8 cellular contexts compared by ENCODE assay signal in genomic region chrX:68831405-68832100, GRCh38. TPM values are rescaled to one million over a fixed set of nuclear protein-coding genes. Genes with fewer than 3 reads are reported as not detected.
DNase-seq lines count a peak whose midpoint lies in the region; ATAC-seq, FAIRE-seq and TF ChIP-seq lines count a peak whose summit lies in the region.

No MANE protein-coding gene starts in this region.

- H3K36me3 Mint-ChIP-seq in naive thymus-derived CD8-positive, alpha-beta T cell = no peaks in the 10 kb centered on the region

- no peak overlapping the region for H4K5ac ChIP-seq in H1 (ENCODE audit: insufficient read length, low read depth, low read length)

- H2BK120ac ChIP-seq in H1 (replicated peaks; ENCODE audit: low read depth, low read length) = no peak overlapping the region

- no peak overlapping the region for H2BK12ac ChIP-seq in H1 (ENCODE audit: low read depth, low read length)

- no peaks in the 10 kb centered on the region for H3K9me3 ChIP-seq in BE2C
- H3K9me3 ChIP-seq in NT2/D1 (ENCODE audit: insufficient read depth, low read length) = no peaks in the 10 kb centered on the region
- no peaks in the 10 kb centered on the region; a peak in 1 of 4 replicates for H3K9me3 ChIP-seq in H1 (ENCODE audit: insufficient read depth in 2 of 2, low read depth in 1 of 2, low read length in 1 of 2)

- H2BK20ac ChIP-seq in H1 (ENCODE audit: low read length) = no peak overlapping the region

- no peaks in the 10 kb centered on the region for H3K9me3 Mint-ChIP-seq in naive thymus-derived CD8-positive, alpha-beta T cell

- peak; percentile 90 for FAIRE-seq in H1 (lab: Jason Lieb, UNC)
- no peak for FAIRE-seq in urothelium cell line (lab: Jason Lieb, UNC)

- peak overlapping the region; percentile 54 to 59 for H3K4me2 ChIP-seq in H1 (ENCODE audit: insufficient read depth in 1 of 2, low read depth in 2 of 2, low read length in 2 of 2)

- H3K4me3 ChIP-seq in BE2C (ENCODE audit: low read depth, low read length) (peak overlapping the region; percentile 70), NT2/D1 (ENCODE audit: insufficient read length, low read depth) (peak overlapping the region; percentile 40), H1 (ENCODE audit: extremely low read depth in 1 of 4, insufficient read depth in 2 of 4, low read depth in 3 of 4, low read length in 4 of 4) (peak overlapping the region in 2 of 4 experiments; percentile 6 to 37; a peak in 4 of 8 replicates)

- POLR2A ChIA-PET in H1 (lab: Charles Lee; ENCODE audit: partially characterized antibody) = interaction anchor here (0.9 to 1.3 kb wide), 4 partner anchors 27 to 158 kb away, joined by 3 to 5 read pairs (median 3); no protein-coding TSS in a partner anchor
- POLR2A ChIA-PET in naive thymus-derived CD8-positive, alpha-beta T cell (lab: Charles Lee) = interaction anchor here (0.5 kb wide), 1 partner anchor 391 kb away, joined by 3 read pairs; no protein-coding TSS in a partner anchor

- no peak overlapping the region for H2AK5ac ChIP-seq in H1 (ENCODE audit: low read depth, low read length)

- no peak overlapping the region for H3K23ac ChIP-seq in H1 (ENCODE audit: insufficient read length)

- H3K4ac ChIP-seq in H1 (replicated peaks; ENCODE audit: insufficient read length, low read depth, low read length) = no peak overlapping the region

- no peak for TF ChIP-seq RAD21 in H1 (IDR thresholded peaks at IDR 0.05 in 1 of 2, conservative IDR thresholded peaks at IDR 0.05 in 1 of 2; ENCODE audit: low read depth in 2 of 2, low read length in 2 of 2)

- no peaks in the 10 kb centered on the region for H3K27me3 Mint-ChIP-seq in naive thymus-derived CD8-positive, alpha-beta T cell

- WGBS in H1 (ENCODE audit: extremely low coverage in 1 of 2, insufficient coverage in 1 of 2, insufficient read length in 1 of 2, insufficient replicate concordance in 2 of 2, low coverage in 1 of 2, low lambda C conversion rate in 2 of 2, missing lambda C conversion rate in 1 of 2), 2 experiments = 15% methylated on average over 4 of the region's 7 CpGs; no CpG with 5 or more reads in 1 of the 2 experiments

- H4K20me1 ChIP-seq in H1 (replicated peaks in 1 of 2; ENCODE audit: control insufficient read depth in 1 of 2, insufficient read depth in 2 of 2, low read length in 2 of 2) = peaks cover 15 to 20% of the 10 kb centered on the region in 2 experiments

- H3K9ac ChIP-seq in NT2/D1 (ENCODE audit: insufficient read length, low read depth) (peak overlapping the region; percentile 61), H1 (replicated peaks in 1 of 4; ENCODE audit: extremely low read depth in 1 of 4, low read depth in 3 of 4, low read length in 3 of 4) (no peak overlapping the region)

- no peaks in the 10 kb centered on the region for H3K79me2 ChIP-seq in H1 (ENCODE audit: control insufficient read depth in 1 of 2, insufficient read depth in 2 of 2, low read length in 2 of 2)

- H2AFZ ChIP-seq in H1 (ENCODE audit: low read length) = no peak overlapping the region

- H3K18ac ChIP-seq in H1 (ENCODE audit: extremely low read depth, low read length) = no peak overlapping the region

- peaks cover 10% of the 10 kb centered on the region; the same call in 1 of the 2 replicates for H3K23me2 ChIP-seq in H1 (ENCODE audit: low read depth, low read length)

- H3K36me3 ChIP-seq in BE2C = no peaks in the 10 kb centered on the region
- H3K36me3 ChIP-seq in NT2/D1 (ENCODE audit: insufficient read depth, insufficient read length, low read length) = peaks cover 35% of the 10 kb centered on the region
- no peaks in the 10 kb centered on the region for H3K36me3 ChIP-seq in H1 (ENCODE audit: control insufficient read depth in 2 of 4, insufficient read depth in 4 of 4, low read length in 3 of 4)

- no peak for TF ChIP-seq CTCF in BE2C (IDR thresholded peaks at IDR 0.05; ENCODE audit: low read depth, low read length)
- TF ChIP-seq CTCF in H1 (IDR thresholded peaks at IDR 0.05; ENCODE audit: control extremely low read depth in 1 of 3, insufficient read depth in 1 of 3, low read depth in 1 of 3, low read length in 3 of 3) = no peak

- no peak for TF ChIP-seq EP300 in H1 (IDR thresholded peaks at IDR 0.05; ENCODE audit: borderline replicate concordance in 1 of 2, low read depth in 2 of 2, low read length in 2 of 2)

- no peak overlapping the region for H3K14ac ChIP-seq in H1 (ENCODE audit: insufficient read length)

- H3K56ac ChIP-seq in H1 (replicated peaks; ENCODE audit: insufficient read length, low read depth, low read length) = no peak overlapping the region

- H3K4me1 Mint-ChIP-seq in naive thymus-derived CD8-positive, alpha-beta T cell = peaks cover 6 to 43% (median 23%) of the 10 kb centered on the region in 4 donors

- H3K27ac ChIP-seq in H1 (ENCODE audit: low read depth, low read length) = no peak overlapping the region

- H2BK5ac ChIP-seq in H1 (ENCODE audit: low read depth, low read length) = no peak overlapping the region

- no peak overlapping the region for H4K8ac ChIP-seq in H1 (ENCODE audit: extremely low read depth, insufficient read depth, low read length)

- peak overlapping the region in 3 of 10 donors; percentile 23 to 48 (median 41) for H3K27ac Mint-ChIP-seq in naive thymus-derived CD8-positive, alpha-beta T cell

- peak overlapping the region; percentile 12 to 95 (median 68) for H3K4me3 Mint-ChIP-seq in naive thymus-derived CD8-positive, alpha-beta T cell

- H4K91ac ChIP-seq in H1 (replicated peaks; ENCODE audit: insufficient read length, low read length) = no peak overlapping the region

- CTCF ChIA-PET in H1 (lab: Charles Lee; ENCODE audit: partially characterized antibody) = interaction anchor here (1.0 to 2.5 kb wide), 6 partner anchors 14 to 391 kb away, joined by 3 to 12 read pairs (median 3); no protein-coding TSS in a partner anchor

- no peak overlapping the region for H2BK15ac ChIP-seq in H1 (ENCODE audit: low read length)

- H3K27me3 ChIP-seq in BE2C = no peaks in the 10 kb centered on the region
- peaks cover 14% of the 10 kb centered on the region for H3K27me3 ChIP-seq in NT2/D1 (ENCODE audit: insufficient read depth, insufficient read length)
- peaks cover 35 to 81% (median 74%) of the 10 kb centered on the region in 4 experiments for H3K27me3 ChIP-seq in H1 (replicated peaks in 1 of 4; ENCODE audit: control insufficient read depth in 3 of 4, extremely low read depth in 1 of 4, insufficient read depth in 3 of 4, low read length in 3 of 4)

- DNase-seq in BE2C = no peak
- DNase-seq in NT2/D1 (ENCODE audit: low read depth, low spot score) = no peak
- peak in 1 of 2 experiments; percentile 40 for DNase-seq in H1 (ENCODE audit: low read depth in 1 of 2, low spot score in 2 of 2)
- no peak for DNase-seq in naive thymus-derived CD8-positive, alpha-beta T cell
- no peak for DNase-seq in medulla oblongata (ENCODE audit: extremely low spot score)
- no peak for DNase-seq in NCI-H187 treated with DMSO at 0.1 percent for 48 hours (lab: John Stamatoyannopoulos, UW)
- DNase-seq in urothelium cell line (ENCODE audit: low spot score) = no peak
- no peak for DNase-seq in nucleus accumbens (lab: John Stamatoyannopoulos, UW)

- no peak for ATAC-seq in naive thymus-derived CD8-positive, alpha-beta T cell

- TF ChIP-seq POLR2A in H1 (IDR thresholded peaks at IDR 0.05; ENCODE audit: control extremely low read depth in 1 of 2, low read depth in 2 of 2, low read length in 2 of 2) = no peak

- H3K4me1 ChIP-seq in BE2C (no peaks in the 10 kb centered on the region), NT2/D1 (ENCODE audit: insufficient read depth, insufficient read length) (peaks cover 13% of the 10 kb centered on the region), H1 (replicated peaks in 1 of 4; ENCODE audit: control insufficient read depth in 3 of 4, insufficient read depth in 4 of 4, low read length in 3 of 4) (peaks cover 0 to 14% (median 3%) of the 10 kb centered on the region in 4 experiments; a peak in 5 of 7 replicates)

- H3K79me1 ChIP-seq in H1 (ENCODE audit: low read depth, low read length) = no peaks in the 10 kb centered on the region

TF ChIP-seq in H1, 55 proteins besides CTCF, POLR2A, EP300 and RAD21 (continues in another document):
- TF ChIP-seq ZNF274 (IDR thresholded peaks at IDR 0.05; ENCODE audit: borderline replicate concordance, extremely low read depth, low read length) (no peak), NANOG (IDR thresholded peaks at IDR 0.05; ENCODE audit: insufficient read depth, low read depth, low read length, poor library complexity, severe bottlenecking) (no peak), JUND (IDR thresholded peaks at IDR 0.05; ENCODE audit: low read length) (no peak), POLR2AphosphoS5 (IDR thresholded peaks at IDR 0.05; ENCODE audit: low read depth, low read length) (peak; percentile 86), EZH2 (IDR thresholded peaks at IDR 0.05; ENCODE audit: low read depth, low read length, severe bottlenecking) (no peak), CHD1 (IDR thresholded peaks at IDR 0.05; ENCODE audit: low read depth, low read length) (no peak), TCF12 (IDR thresholded peaks at IDR 0.05; ENCODE audit: low read depth, low read length) (0 out of 2 replicates have a peak, but pooled peaks have one; percentile 43), SIN3A (conservative IDR thresholded peaks at IDR 0.05 in 1 of 2, IDR thresholded peaks at IDR 0.05 in 1 of 2; ENCODE audit: low read depth in 1 of 2, low read length in 2 of 2) (no peak)

RNA-seq across cellular contexts. Expression of gene EFNB1, which starts 2.7 kb away (rescaled TPM):
- polyA plus RNA-seq in BE2C (2012; ENCODE audit: insufficient read depth, insufficient read length, low read depth) = 29.7 TPM
- 2.3 and 3.0 TPM in 2 replicates for total RNA-seq in H1 (2021; fragmentation: NEBNext Ultra II Directional; extraction: Animal tissue kit (Norgen Biotek cat#: 25700))
- polyA plus RNA-seq in H1 (2011; rRNA removed) = 5.4 and 6.1 TPM in 2 replicates
- 6.0 TPM for polyA plus RNA-seq in H1 (2011; cell fraction: cytosol; rRNA removed)
- polyA plus RNA-seq in H1 (2011; cell fraction: nucleus; rRNA removed) = 4.2 TPM
- 2.6 to 5.2 TPM (median 4.2 TPM) in 4 replicates for polyA plus RNA-seq in H1 (2012, experiment 1 of 2)
- polyA plus RNA-seq in H1 (2012, experiment 2 of 2) = 4.1 TPM
- polyA plus RNA-seq in H1 (2013, experiment 1 of 2) = 2.3 TPM
- polyA plus RNA-seq in H1 (2013, experiment 2 of 2) = 2.1 TPM
- polyA minus RNA-seq in H1 (2011; rRNA and poly(A)+ RNA removed) = 2.8 and 3.6 TPM in 2 replicates
- 2.3 TPM for polyA minus RNA-seq in H1 (2011; cell fraction: cytosol; rRNA and poly(A)+ RNA removed)
- polyA minus RNA-seq in H1 (2011; cell fraction: nucleus; rRNA and poly(A)+ RNA removed) = 2.3 TPM
- total RNA-seq in naive thymus-derived CD8-positive, alpha-beta T cell = 1 to 10 TPM; 3.8 to 4.3 TPM
- 1 to 10 TPM; 2.8 to 3.6 (median 3.2) TPM for polyA plus RNA-seq in naive thymus-derived CD8-positive, alpha-beta T cell
